Comparison of ENCODE assay signal across 24 cellular contexts in genomic region chr16:11036040-11036439, GRCh38.
"Had no signal": no experiment of that assay in that cellular context is flagged by ENCODE, and none has a peak within 500 bp of the region (broad histone marks: within the 10 kb centered on the region; RNA-seq: fewer than 3 reads in every experiment).

No MANE protein-coding gene starts in this region.

- H3K9me3 Mint-ChIP-seq: activated naive CD8-positive, alpha-beta T cell treated with anti-CD3 and anti-CD28 coated beads, Interleukin-2, amount 50 U/mL, for 24 hours; activated T-cell treated with anti-CD3 and anti-CD28 coated beads, Interleukin-2, amount 50 U/mL, for 24 hours; activated T-helper 2 cell treated with anti-CD3 and anti-CD28 coated beads, Interferon-gamma antibody, Interleukin-2, Interleukin-4, amounts not matched to agents 10 μg/mL and 5 μg/mL and 100 μg/mL, durations not matched to agents 14 hours and 24 hours and 36 hours; dendritic cell treated with granulocyte-macrophage colony-stimulating factor and Interleukin-4, amounts not matched to agents 40 ng/mL and 50 ng/mL, for 4 days; immature natural killer cell; natural killer cell had no signal

- H3K4me3 ChIP-seq: lower lobe of right lung, right lobe of liver, skin epidermis, tibial artery had no signal

- H3K27me3 Mint-ChIP-seq: activated naive CD8-positive, alpha-beta T cell treated with anti-CD3 and anti-CD28 coated beads, Interleukin-2, amount 50 U/mL, for 24 hours; activated T-cell treated with anti-CD3 and anti-CD28 coated beads, Interleukin-2, amount 50 U/mL, for 24 hours; dendritic cell treated with granulocyte-macrophage colony-stimulating factor and Interleukin-4, amounts not matched to agents 40 ng/mL and 50 ng/mL, for 4 days; T-helper 17 cell had no signal

- H3K36me3 Mint-ChIP-seq: natural killer cell had no signal

- H3K4me3 Mint-ChIP-seq: activated CD8-positive, alpha-beta T cell treated with anti-CD3 and anti-CD28 coated beads, Interleukin-2, amount 10 ng/mL, durations not matched to agents 7 days and 5 days; activated naive CD8-positive, alpha-beta T cell treated with anti-CD3 and anti-CD28 coated beads, Interleukin-2, amount 50 U/mL, for 24 hours; activated T-cell treated with anti-CD3 and anti-CD28 coated beads, Interleukin-2, amount 50 U/mL, for 24 hours; dendritic cell treated with granulocyte-macrophage colony-stimulating factor and Interleukin-4, amounts not matched to agents 40 ng/mL and 50 ng/mL, for 4 days; immature natural killer cell; natural killer cell; T-helper 17 cell had no signal

- H3K27ac ChIP-seq: foreskin keratinocyte, lower lobe of right lung, right lobe of liver, tibial artery had no signal

- ATAC-seq: activated CD8-positive, alpha-beta T cell treated with anti-CD3 and anti-CD28 coated beads, Interleukin-2, amount 10 ng/mL, durations not matched to agents 7 days and 5 days; activated naive CD8-positive, alpha-beta T cell treated with anti-CD3 and anti-CD28 coated beads, Interleukin-2, amount 50 U/mL, for 24 hours; foreskin keratinocyte; left lobe of liver; lower lobe of right lung; natural killer cell; right lobe of liver; T-helper 17 cell had no signal

- DNase-seq: activated CD4-positive, alpha-beta T cell treated with anti-CD3 and anti-CD28 coated beads, Interleukin-2, amount 50 U/mL, for 1 hour; activated CD4-positive, CD25-positive, alpha-beta regulatory T cell; activated CD8-positive, alpha-beta T cell treated with anti-CD3 and anti-CD28 coated beads, Interleukin-2, amount 10 ng/mL, durations not matched to agents 7 days and 5 days; activated naive CD4-positive, alpha-beta T cell treated with anti-CD3 and anti-CD28 coated beads, Interleukin-2, amount 50 U/mL, for 16 hours; activated naive CD8-positive, alpha-beta T cell treated with anti-CD3 and anti-CD28 coated beads, Interleukin-2, amount 50 U/mL, for 24 hours; activated T-cell treated with anti-CD3 and anti-CD28 coated beads, Interleukin-2, amount 50 U/mL, for 24 hours; effector CD4-positive, alpha-beta T cell; foreskin keratinocyte; immature natural killer cell; lower lobe of right lung; midbrain; natural killer cell; nucleus accumbens; posterior cingulate gyrus; right lobe of liver; stimulated activated CD4-positive, alpha-beta T cell treated with anti-CD3 and anti-CD28 coated beads, Interleukin-2, amount 100 ng/mL, for 24 hours; stimulated activated naive CD4-positive, alpha-beta T cell; substantia nigra; T-helper 17 cell; tibial artery had no signal

- H3K9me3 ChIP-seq: lower lobe of right lung, right lobe of liver, tibial artery had no signal

- H3K27me3 ChIP-seq: foreskin keratinocyte, right lobe of liver, tibial artery had no signal

- H3K27ac Mint-ChIP-seq: activated naive CD8-positive, alpha-beta T cell treated with anti-CD3 and anti-CD28 coated beads, Interleukin-2, amount 50 U/mL, for 24 hours; activated T-helper 2 cell treated with anti-CD3 and anti-CD28 coated beads, Interferon-gamma antibody, Interleukin-2, Interleukin-4, amounts not matched to agents 10 μg/mL and 5 μg/mL and 100 μg/mL, durations not matched to agents 14 hours and 24 hours and 36 hours; dendritic cell treated with granulocyte-macrophage colony-stimulating factor and Interleukin-4, amounts not matched to agents 40 ng/mL and 50 ng/mL, for 4 days; natural killer cell; T-helper 17 cell had no signal
